Comparison of ENCODE assay signal across 11 cellular contexts in the genomic region with DNA sequence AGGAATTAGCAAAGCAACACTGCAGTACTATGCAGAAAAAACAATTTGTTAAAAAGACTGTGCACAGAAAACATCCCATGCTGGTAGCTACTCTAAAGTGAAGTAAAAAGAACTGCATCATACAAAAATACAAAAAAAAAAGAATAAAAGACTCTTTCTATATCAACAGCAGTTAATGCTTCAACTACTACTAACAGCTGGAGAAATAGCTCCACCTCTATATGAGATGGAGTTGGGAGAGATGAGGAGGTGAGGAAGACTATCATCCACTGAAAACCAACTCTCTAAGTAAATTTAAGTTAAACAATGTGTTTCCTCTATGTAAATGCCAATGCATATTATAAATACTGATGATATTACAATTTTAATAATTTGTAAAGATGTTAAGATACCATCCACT. TPM values are rescaled to one million over a fixed set of nuclear protein-coding genes. Genes with fewer than 3 reads are reported as not detected.
DNase-seq lines count a peak whose midpoint lies in the region; ATAC-seq, FAIRE-seq and TF ChIP-seq lines count a peak whose summit lies in the region.
"Had no signal": no experiment of that assay in that cellular context is flagged by ENCODE, and none has a peak within 500 bp of the region (broad histone marks: within the 10 kb centered on the region; RNA-seq: fewer than 3 reads in every experiment).

No MANE protein-coding gene starts in this region.

- in situ Hi-C loops in GM12878 (cut with MboI), result no loop called here

- H3K9ac ChIP-seq in KMS-11 (no peak overlapping the region), GM12878 (ENCODE audit: control insufficient read depth, insufficient read depth, low read length) (no peak overlapping the region; the same call in 1 of the 2 replicates)

- no TSS peak for BruUV-seq in GM12878 (replicated peaks; lab: Mats Ljungman, UMichigan)

- no peaks in the 10 kb centered on the region for H3K36me3 ChIP-seq in CD8-positive, alpha-beta T cell (ENCODE audit: insufficient read depth, low read length)
- H3K36me3 ChIP-seq in KMS-11 (ENCODE audit: insufficient read depth) (no peaks in the 10 kb centered on the region), GM12878 (ENCODE audit: control insufficient read depth in 2 of 2, insufficient read depth in 2 of 2, low read length in 1 of 2) (no peaks in the 10 kb centered on the region)

- peaks cover 57% of the 10 kb centered on the region for H3K4me1 Mint-ChIP-seq in CD8-positive, alpha-beta T cell (ENCODE audit: low read depth)
- H3K4me1 Mint-ChIP-seq in natural killer cell, result peaks cover 21 to 24% of the 10 kb centered on the region in 2 donors
- H3K4me1 Mint-ChIP-seq in stimulated activated naive B cell treated with anti-CD40 and anti-IgM and Interleukin-4, amounts not matched to agents 10 μg/mL and 1 μg/mL and 100 μg/mL, for 72 hours, result peaks cover 3 to 20% of the 10 kb centered on the region in 2 donors

- FAIRE-seq in GM12878 (lab: Jason Lieb, UNC), result no peak

- H3K27ac ChIP-seq in CD8-positive, alpha-beta T cell (ENCODE audit: low read depth, low read length), result no peak overlapping the region
- H3K27ac ChIP-seq in KMS-11 (no peak overlapping the region), GM12878 (ENCODE audit: control insufficient read depth, insufficient read depth) (no peak overlapping the region)

- peaks cover 23% of the 10 kb centered on the region for H3K4me1 ChIP-seq in CD8-positive, alpha-beta T cell (ENCODE audit: insufficient read depth, low read length)
- peaks cover 21% of the 10 kb centered on the region for H3K4me1 ChIP-seq in KMS-11 (ENCODE audit: low read depth, poor library complexity, severe bottlenecking)
- no peaks in the 10 kb centered on the region for H3K4me1 ChIP-seq in GM12878 (ENCODE audit: control insufficient read depth, insufficient read depth, low read length)

- peaks cover 14% of the 10 kb centered on the region for H3K36me3 Mint-ChIP-seq in CD8-positive, alpha-beta T cell
- H3K36me3 Mint-ChIP-seq in natural killer cell, result no peaks in the 10 kb centered on the region
- H3K36me3 Mint-ChIP-seq in stimulated activated naive B cell treated with anti-CD40 and anti-IgM and Interleukin-4, amounts not matched to agents 10 μg/mL and 1 μg/mL and 100 μg/mL, for 72 hours, result peaks cover 3% of the 10 kb centered on the region in 2 donors

- H4K20me1 ChIP-seq in KMS-11 (ENCODE audit: insufficient read depth), result no peaks in the 10 kb centered on the region
- no peaks in the 10 kb centered on the region for H4K20me1 ChIP-seq in GM12878 (ENCODE audit: control insufficient read depth, insufficient read depth)

- no peak for TF ChIP-seq EP300 in GM12878 (IDR thresholded peaks at IDR 0.05; ENCODE audit: borderline replicate concordance in 1 of 2, control insufficient read depth in 1 of 2, low read depth in 2 of 2, low read length in 2 of 2)

- intact Hi-C loops in CD8-positive, alpha-beta T cell (cut with DNase I, micrococcal nuclease), result loop anchor here (5.0 to 10.0 kb wide), 7 partner anchors 77 to 1473 kb away; a partner anchor contains a TSS
- intact Hi-C loops in GM12878 (cut with micrococcal nuclease; ENCODE audit: unreplicated experiment) (loop anchor here (5.0 kb wide), 2 partner anchors 77 to 132 kb away; a partner anchor contains a TSS), natural killer cell (cut with micrococcal nuclease) (loop anchor here (5.0 to 10.0 kb wide), 2 partner anchors 132 to 234 kb away; a partner anchor contains a TSS)

- no peak for DNase-seq in CD8-positive, alpha-beta T cell
- no peak for DNase-seq in GM12878 (ENCODE audit: low read depth, low spot score)
- no peak for DNase-seq in natural killer cell
- DNase-seq in stimulated activated naive B cell treated with anti-CD40 and anti-IgM and Interleukin-4, amounts not matched to agents 10 μg/mL and 1 μg/mL and 100 μg/mL, for 72 hours, result no peak
- DNase-seq in NCI-H128 (lab: John Stamatoyannopoulos, UW; ENCODE audit: unreplicated experiment), result no peak
- no peak for DNase-seq in NCI-H2196 treated with DMSO at 0.1 percent for 48 hours (lab: John Stamatoyannopoulos, UW; ENCODE audit: unreplicated experiment)
- DNase-seq: NCI-H1092 had no signal

- H3K9me3 ChIP-seq in CD8-positive, alpha-beta T cell (ENCODE audit: low read length), result no peaks in the 10 kb centered on the region
- H3K9me3 ChIP-seq in GM12878 (replicated peaks; ENCODE audit: control insufficient read depth, insufficient read depth, low read length), result no peaks in the 10 kb centered on the region; the same call in 2 of the 3 replicates

- H3K27me3 Mint-ChIP-seq in CD8-positive, alpha-beta T cell (ENCODE audit: low read depth), result peaks cover 6% of the 10 kb centered on the region
- peaks cover 21 to 32% of the 10 kb centered on the region in 2 donors for H3K27me3 Mint-ChIP-seq in natural killer cell (ENCODE audit: low read depth in 2 of 2)
- H3K27me3 Mint-ChIP-seq in stimulated activated naive B cell treated with anti-CD40 and anti-IgM and Interleukin-4, amounts not matched to agents 10 μg/mL and 1 μg/mL and 100 μg/mL, for 72 hours, result peaks cover 0 to 4% of the 10 kb centered on the region in 2 donors

- H2AFZ ChIP-seq in KMS-11 (ENCODE audit: low read depth) (no peak overlapping the region), GM12878 (ENCODE audit: control insufficient read depth, low read depth, low read length) (no peak overlapping the region)

- POLR2A ChIA-PET in CD8-positive, alpha-beta T cell (lab: Charles Lee), result no interaction called here
- POLR2A ChIA-PET in GM12878 (lab: Charles Lee), result no interaction called here

- no peak overlapping the region for H3K4me3 ChIP-seq in CD8-positive, alpha-beta T cell (ENCODE audit: low read depth, low read length)
- H3K4me3 ChIP-seq in KMS-11 (IDR thresholded peaks at IDR 0.05; ENCODE audit: insufficient read depth, low read depth, low read length) (no peak overlapping the region), GM12878 (peak overlapping the region; percentile 50)

- CTCF ChIA-PET in CD8-positive, alpha-beta T cell (lab: Charles Lee), result no interaction called here
- CTCF ChIA-PET in GM12878 (lab: Yijun Ruan, JAX), result interaction anchor here (0.6 to 1.2 kb wide), 3 partner anchors 8 to 100 kb away, joined by 3 to 4 read pairs (median 3); no protein-coding TSS in a partner anchor

- TF ChIP-seq RAD21 in GM12878 (IDR thresholded peaks at IDR 0.05; ENCODE audit: insufficient read depth, low read depth, low read length), result no peak

- no peaks in the 10 kb centered on the region for H3K9me3 Mint-ChIP-seq in CD8-positive, alpha-beta T cell
- H3K9me3 Mint-ChIP-seq in natural killer cell, result no peaks in the 10 kb centered on the region
- H3K9me3 Mint-ChIP-seq in stimulated activated naive B cell treated with anti-CD40 and anti-IgM and Interleukin-4, amounts not matched to agents 10 μg/mL and 1 μg/mL and 100 μg/mL, for 72 hours, result no peaks in the 10 kb centered on the region

- no peak overlapping the region for H3K27ac Mint-ChIP-seq in CD8-positive, alpha-beta T cell
- no peak overlapping the region for H3K27ac Mint-ChIP-seq in natural killer cell
- H3K27ac Mint-ChIP-seq in stimulated activated naive B cell treated with anti-CD40 and anti-IgM and Interleukin-4, amounts not matched to agents 10 μg/mL and 1 μg/mL and 100 μg/mL, for 72 hours, result no peak overlapping the region

- TF ChIP-seq POLR2A in GM12878 (IDR thresholded peaks at IDR 0.05; ENCODE audit: low read depth, low read length), result no peak

- RAD21 ChIA-PET in GM12878 (lab: Charles Lee; ENCODE audit: unreplicated experiment), result interaction anchor here (0.6 to 1.0 kb wide), 2 partner anchors 8 to 32 kb away, joined by 3 read pairs; no protein-coding TSS in a partner anchor

- H3K79me2 ChIP-seq in KMS-11 (ENCODE audit: insufficient read depth, low read depth) (peaks cover 50% of the 10 kb centered on the region), GM12878 (ENCODE audit: control insufficient read depth, insufficient read depth, low read length) (peaks cover 65% of the 10 kb centered on the region)

- no peaks in the 10 kb centered on the region for H3K27me3 ChIP-seq in CD8-positive, alpha-beta T cell (ENCODE audit: insufficient read depth, low read length)
- no peaks in the 10 kb centered on the region for H3K27me3 ChIP-seq in KMS-11 (ENCODE audit: insufficient read depth, low read depth)
- no peaks in the 10 kb centered on the region for H3K27me3 ChIP-seq in GM12878 (replicated peaks in 1 of 2; ENCODE audit: control insufficient read depth in 2 of 2, insufficient read depth in 2 of 2, low read length in 1 of 2)

- peak overlapping the region; percentile 80 for H3K4me2 ChIP-seq in KMS-11
- peak overlapping the region; percentile 36 for H3K4me2 ChIP-seq in GM12878 (ENCODE audit: control insufficient read depth, insufficient read depth)

- SMC1A ChIA-PET in GM12878 (lab: Charles Lee; ENCODE audit: uncharacterized antibody, unreplicated experiment), result interaction anchor here (0.6 to 1.2 kb wide), 3 partner anchors 8 to 109 kb away, joined by 3 read pairs; no protein-coding TSS in a partner anchor

- no peak for TF ChIP-seq CTCF in CD8-positive, alpha-beta T cell (IDR thresholded peaks at IDR 0.05)
- no peak for TF ChIP-seq CTCF in KMS-11 (conservative IDR thresholded peaks at IDR 0.05; ENCODE audit: low read depth, low read length)
- no peak for TF ChIP-seq CTCF in GM12878 (IDR thresholded peaks at IDR 0.05 in 2 of 3, conservative IDR thresholded peaks at IDR 0.05 in 1 of 3; ENCODE audit: control insufficient read depth in 2 of 3, extremely low read depth in 1 of 3, insufficient read depth in 1 of 3, low read depth in 3 of 3, low read length in 3 of 3)
- TF ChIP-seq CTCF in natural killer cell (IDR thresholded peaks at IDR 0.05), result no peak

- no peak for ATAC-seq in CD8-positive, alpha-beta T cell
- ATAC-seq in GM12878 (no peak), natural killer cell (no peak), HG03159 (IDR thresholded peaks at IDR 0.05; ENCODE audit: unreplicated experiment) (no peak)
- no peak for ATAC-seq in stimulated activated naive B cell treated with anti-CD40 and anti-IgM and Interleukin-4, amounts not matched to agents 10 μg/mL and 1 μg/mL and 100 μg/mL, for 72 hours (replicated peaks)

- H3K4me3 Mint-ChIP-seq in CD8-positive, alpha-beta T cell, result peak overlapping the region; percentile 47
- H3K4me3 Mint-ChIP-seq in natural killer cell, result peak overlapping the region; percentile 21
- H3K4me3 Mint-ChIP-seq in stimulated activated naive B cell treated with anti-CD40 and anti-IgM and Interleukin-4, amounts not matched to agents 10 μg/mL and 1 μg/mL and 100 μg/mL, for 72 hours, result no peak overlapping the region

RNA-seq across cellular contexts. Expression of a gene that starts 1.8 kb away (rescaled TPM):
- 10 to 100 TPM; 50.7 to 54.2 TPM for total RNA-seq in CD8-positive, alpha-beta T cell
- total RNA-seq in GM12878 (2013; cell fraction: nucleolus; rRNA removed), result 43.3 and 47.0 TPM in 2 replicates
- 16.1 and 18.6 TPM in 2 replicates for total RNA-seq in GM12878 (2014; rRNA removed)
- 27.5 and 29.7 TPM in 2 replicates for total RNA-seq in GM12878 (2014; rRNA removed; fragmentation: Illumina TruSeq; extraction: Trizol)
- 37.7 and 42.8 TPM in 2 replicates for total RNA-seq in GM12878 (2021)
- polyA plus RNA-seq in GM12878 (2011; ENCODE audit: low read depth), result 11.3 TPM
- 10.0 and 12.3 TPM in 2 replicates for polyA plus RNA-seq in GM12878 (2011; rRNA removed)
- 4.8 and 5.6 TPM in 2 replicates for polyA plus RNA-seq in GM12878 (2011; cell fraction: cytosol; rRNA removed)
- polyA plus RNA-seq in GM12878 (2011; cell fraction: nucleus; rRNA removed), result 7.9 and 15.9 TPM in 2 replicates
- polyA plus RNA-seq in GM12878 (2012), result 22.4 and 23.1 TPM in 2 replicates
- 50.0 and 62.5 TPM in 2 replicates for polyA plus RNA-seq in GM12878 (2014; fragmentation: Illumina TruSeq; extraction: Trizol)
- polyA plus RNA-seq in GM12878 (2014; fragmentation: Nextera tagmentation; extraction: Ambion mirVana), result 10 to 100 TPM; 18.7 to 23.4 TPM
- polyA plus RNA-seq in GM12878 (2014; rRNA removed), result 16.9 and 19.5 TPM in 2 replicates
- 10 to 100 TPM; 52.5 to 55.9 TPM for polyA plus RNA-seq in GM12878 (2016; fragmentation: Nextera tagmentation; extraction: Ambion mirVana)
- 8.0 and 16.0 TPM in 2 replicates for polyA minus RNA-seq in GM12878 (2011; rRNA and poly(A)+ RNA removed)
- 4.1 and 6.3 TPM in 2 replicates for polyA minus RNA-seq in GM12878 (2011; cell fraction: cytosol; rRNA and poly(A)+ RNA removed)
- polyA minus RNA-seq in GM12878 (2011; cell fraction: nucleus; rRNA and poly(A)+ RNA removed), result 9.8 and 15.8 TPM in 2 replicates
- total RNA-seq in natural killer cell, result 10 to 100 TPM; 54.3 to 75.3 (median 65.8) TPM

RNA-seq across cellular contexts. Expression of a gene that starts 54.1 kb away (rescaled TPM):
- not detected for total RNA-seq in CD8-positive, alpha-beta T cell
- total RNA-seq in GM12878 (2013; cell fraction: nucleolus; rRNA removed), result not detected in 2 replicates
- not detected in 2 replicates for total RNA-seq in GM12878 (2014; rRNA removed)
- total RNA-seq in GM12878 (2014; rRNA removed; fragmentation: Illumina TruSeq; extraction: Trizol), result not detected in 2 replicates
- 0.13 and 0.16 TPM in 2 replicates for total RNA-seq in GM12878 (2021)
- not detected for polyA plus RNA-seq in GM12878 (2011; ENCODE audit: low read depth)
- polyA plus RNA-seq in GM12878 (2011; rRNA removed), result not detected in 2 replicates
- polyA plus RNA-seq in GM12878 (2011; cell fraction: cytosol; rRNA removed), result not detected in 2 replicates
- not detected in 2 replicates for polyA plus RNA-seq in GM12878 (2011; cell fraction: nucleus; rRNA removed)
- not detected in 2 replicates for polyA plus RNA-seq in GM12878 (2012)
- 0.07 TPM in 1 of 2 replicates, not detected in the other for polyA plus RNA-seq in GM12878 (2014; fragmentation: Illumina TruSeq; extraction: Trizol)
- under 1 TPM; 0.05 to 0.22 TPM for polyA plus RNA-seq in GM12878 (2014; fragmentation: Nextera tagmentation; extraction: Ambion mirVana)
- 0.05 and 0.14 TPM in 2 replicates for polyA plus RNA-seq in GM12878 (2014; rRNA removed)
- polyA plus RNA-seq in GM12878 (2016; fragmentation: Nextera tagmentation; extraction: Ambion mirVana), result under 1 TPM; 0.56 to 0.87 TPM
- polyA minus RNA-seq in GM12878 (2011; rRNA and poly(A)+ RNA removed), result not detected in 2 replicates
- not detected in 2 replicates for polyA minus RNA-seq in GM12878 (2011; cell fraction: cytosol; rRNA and poly(A)+ RNA removed)
- not detected in 2 replicates for polyA minus RNA-seq in GM12878 (2011; cell fraction: nucleus; rRNA and poly(A)+ RNA removed)
- total RNA-seq in natural killer cell, result not detected
- total RNA-seq: pulmonary artery endothelial cell, ureter had no signal

Comparison
In these comparisons a context has a peak if more than half of its experiments do, and no peak if none do; other contexts are left out.
1. H3K4me3 Mint-ChIP-seq: peak in CD8-positive, alpha-beta T cell (single experiment) and natural killer cell (single experiment); none in stimulated activated naive B cell treated with anti-CD40 and anti-IgM and Interleukin-4, amounts not matched to agents 10 μg/mL and 1 μg/mL and 100 μg/mL, for 72 hours (0 of 2).